In genomic region chr17:79811888-79812205, GRCh38 we compare ENCODE assay signal across 10 cellular contexts. TPM values are rescaled to one million over a fixed set of nuclear protein-coding genes. Genes with fewer than 3 reads are reported as not detected.
DNase-seq lines count a peak whose midpoint lies in the region; ATAC-seq and TF ChIP-seq lines count a peak whose summit lies in the region.
"Had no signal": no experiment of that assay in that cellular context is flagged by ENCODE, and none has a peak within 500 bp of the region (broad histone marks: within the 10 kb centered on the region; RNA-seq: fewer than 3 reads in every experiment).

No MANE protein-coding gene starts in this region.

- no peak overlapping the region for H3K27ac Mint-ChIP-seq in GM23338
- H3K27ac Mint-ChIP-seq in activated naive CD8-positive, alpha-beta T cell treated with anti-CD3 and anti-CD28 coated beads for 36 hours, result no peak overlapping the region
- peak overlapping the region in 6 of 9 donors; percentile 12 to 79 (median 58) for H3K27ac Mint-ChIP-seq in naive thymus-derived CD4-positive, alpha-beta T cell

- H3K4me2 ChIP-seq in GM23338, result peak overlapping the region; percentile 77

- H3K27ac ChIP-seq in C4-2B (peak overlapping the region; percentile 49; the same call in 1 of the 2 replicates), GM23338 (ENCODE audit: low read depth) (no peak overlapping the region)
- no peak overlapping the region for H3K27ac ChIP-seq in naive thymus-derived CD4-positive, alpha-beta T cell (ENCODE audit: low read depth, low read length)
- H3K27ac ChIP-seq: epithelial cell of prostate had no signal

- ATAC-seq in GM23338 (no peak), GM21786 (IDR thresholded peaks at IDR 0.05; ENCODE audit: unreplicated experiment) (no peak)
- ATAC-seq in naive thymus-derived CD4-positive, alpha-beta T cell, result no peak

- intact Hi-C loops in naive thymus-derived CD4-positive, alpha-beta T cell (cut with micrococcal nuclease), result loop anchor here (1.0 to 10.0 kb wide), 6 partner anchors 26 to 1700 kb away; partner anchors contain the start of genes ACTG1 (in 1 of the 2), BAHCC1 (in 1 of the 2) and CBX2 (in 1 of the 2)

- H3K9me2 ChIP-seq in GM23338 (ENCODE audit: insufficient read depth), result no peaks in the 10 kb centered on the region

- H3K4me3 ChIP-seq in GM23338, result peak overlapping the region; percentile 41
- H3K4me3 ChIP-seq in naive thymus-derived CD4-positive, alpha-beta T cell (ENCODE audit: low read length), result no peak overlapping the region

- no peaks in the 10 kb centered on the region for H3K79me2 ChIP-seq in GM23338 (replicated peaks; ENCODE audit: insufficient read depth)

- no peak overlapping the region for H2AFZ ChIP-seq in GM23338

- no peaks in the 10 kb centered on the region for H3K36me3 ChIP-seq in GM23338 (ENCODE audit: insufficient read depth)
- no peaks in the 10 kb centered on the region for H3K36me3 ChIP-seq in naive thymus-derived CD4-positive, alpha-beta T cell (ENCODE audit: control insufficient read depth in 2 of 3, insufficient read depth in 3 of 3, low read length in 3 of 3)

- no peak for TF ChIP-seq CTCF in C4-2B (conservative IDR thresholded peaks at IDR 0.05)
- TF ChIP-seq CTCF in GM23338 (conservative IDR thresholded peaks at IDR 0.05; ENCODE audit: low read depth in 2 of 2), result no peak

- H3F3A ChIP-seq in GM23338 (replicated peaks; ENCODE audit: low read depth), result peaks cover 35% of the 10 kb centered on the region

- peaks cover 9% of the 10 kb centered on the region; the same call in 1 of the 2 replicates for H4K20me1 ChIP-seq in GM23338 (replicated peaks; ENCODE audit: insufficient read depth)

- peaks cover 94% of the 10 kb centered on the region for H3K27me3 ChIP-seq in GM23338 (ENCODE audit: insufficient read depth)
- H3K27me3 ChIP-seq in naive thymus-derived CD4-positive, alpha-beta T cell (ENCODE audit: control insufficient read depth in 2 of 2, insufficient read depth in 2 of 2, low read length in 2 of 2), result peaks cover 40 to 65% of the 10 kb centered on the region in 2 donors

- H3K9me3 ChIP-seq in naive thymus-derived CD4-positive, alpha-beta T cell (ENCODE audit: control insufficient read depth in 2 of 3, low read length in 3 of 3), result no peaks in the 10 kb centered on the region

- H3K4me3 Mint-ChIP-seq in GM23338, result peak overlapping the region; percentile 60
- H3K4me3 Mint-ChIP-seq in activated naive CD8-positive, alpha-beta T cell treated with anti-CD3 and anti-CD28 coated beads for 36 hours, result peak overlapping the region; percentile 18
- H3K4me3 Mint-ChIP-seq in naive thymus-derived CD4-positive, alpha-beta T cell, result peak overlapping the region; percentile 34 to 72 (median 62)

- H3K36me3 Mint-ChIP-seq in GM23338 (ENCODE audit: low read depth), result peaks cover 4% of the 10 kb centered on the region; the same call in 1 of the 3 replicates
- no peaks in the 10 kb centered on the region for H3K36me3 Mint-ChIP-seq in activated naive CD8-positive, alpha-beta T cell treated with anti-CD3 and anti-CD28 coated beads for 36 hours
- peaks cover 0 to 4% (median 0%) of the 10 kb centered on the region in 5 donors for H3K36me3 Mint-ChIP-seq in naive thymus-derived CD4-positive, alpha-beta T cell

- DNase-seq in GM23338 (ENCODE audit: low spot score), result no peak
- no peak for DNase-seq in activated naive CD8-positive, alpha-beta T cell treated with anti-CD3 and anti-CD28 coated beads for 36 hours
- DNase-seq in naive thymus-derived CD4-positive, alpha-beta T cell, result no peak
- no peak for DNase-seq in NCI-H69 (lab: John Stamatoyannopoulos, UW)
- DNase-seq in globus pallidus (ENCODE audit: low spot score), result no peak
- DNase-seq: aorta; NK-92 treated with Interleukin-12 subunit alpha and Interleukin-12 subunit beta, amount 100 ng/mL, for 24 hours had no signal

- peaks cover 6% of the 10 kb centered on the region; the same call in 1 of the 3 replicates for H3K9me3 Mint-ChIP-seq in GM23338
- H3K9me3 Mint-ChIP-seq in activated naive CD8-positive, alpha-beta T cell treated with anti-CD3 and anti-CD28 coated beads for 36 hours, result no peaks in the 10 kb centered on the region
- peaks cover 0 to 2% (median 0%) of the 10 kb centered on the region in 11 donors for H3K9me3 Mint-ChIP-seq in naive thymus-derived CD4-positive, alpha-beta T cell

- H3K4me1 Mint-ChIP-seq in GM23338, result peaks cover 37% of the 10 kb centered on the region
- peaks cover 26% of the 10 kb centered on the region for H3K4me1 Mint-ChIP-seq in activated naive CD8-positive, alpha-beta T cell treated with anti-CD3 and anti-CD28 coated beads for 36 hours
- H3K4me1 Mint-ChIP-seq in naive thymus-derived CD4-positive, alpha-beta T cell, result peaks cover 18 to 41% (median 32%) of the 10 kb centered on the region in 7 donors

- POLR2A ChIA-PET in naive thymus-derived CD4-positive, alpha-beta T cell (lab: Charles Lee), result interaction anchor here (0.9 to 6.4 kb wide), 11 partner anchors 8 to 35 kb away, joined by 3 to 51 read pairs (median 6); partner anchors contain the start of genes CBX4 and CBX8

- H3K4me1 ChIP-seq in GM23338 (ENCODE audit: insufficient read depth), result peaks cover 35% of the 10 kb centered on the region
- peaks cover 23 to 43% of the 10 kb centered on the region in 2 donors for H3K4me1 ChIP-seq in naive thymus-derived CD4-positive, alpha-beta T cell (ENCODE audit: control insufficient read depth in 2 of 2, insufficient read depth in 2 of 2, low read length in 2 of 2)

- peaks cover 90% of the 10 kb centered on the region for H3K27me3 Mint-ChIP-seq in GM23338 (ENCODE audit: insufficient read depth, low read depth, poor library complexity)
- peaks cover 73% of the 10 kb centered on the region for H3K27me3 Mint-ChIP-seq in activated naive CD8-positive, alpha-beta T cell treated with anti-CD3 and anti-CD28 coated beads for 36 hours
- H3K27me3 Mint-ChIP-seq in naive thymus-derived CD4-positive, alpha-beta T cell, result peaks cover 49 to 70% (median 54%) of the 10 kb centered on the region in 5 donors

- CTCF ChIA-PET in naive thymus-derived CD4-positive, alpha-beta T cell (lab: Charles Lee), result interaction anchor here (1.3 to 1.5 kb wide), 2 partner anchors 23 to 66 kb away, joined by 3 to 9 read pairs; no protein-coding TSS in a partner anchor

TF ChIP-seq in GM23338, 12 proteins besides CTCF, POLR2A, EP300 and RAD21 (continues in another document):
- TF ChIP-seq POLR2AphosphoS5 (IDR thresholded peaks at IDR 0.05; ENCODE audit: low read depth) (no peak), EZH2phosphoT487 (IDR thresholded peaks at IDR 0.05; ENCODE audit: unreplicated experiment) (no peak), ZNF114 (CRISPR knock-in tag; IDR thresholded peaks at IDR 0.05) (no peak)

RNA-seq across cellular contexts. Expression of gene CBX8, which starts 15.0 kb away (rescaled TPM):
- 0.16 and 1.0 TPM in 2 replicates for total RNA-seq in GM23338 (2014; rRNA removed; shearing (Covaris generic))
- polyA plus RNA-seq in GM23338 (2016; fragmentation: Nextera tagmentation; extraction: Ambion mirVana), result 1.1 and 1.3 TPM in 2 replicates
- total RNA-seq in activated naive CD8-positive, alpha-beta T cell treated with anti-CD3 and anti-CD28 coated beads for 36 hours, result 1 to 10 TPM; 3.5 to 4.1 TPM
- 10 to 100 TPM in 1 of 5 experiments, 1 to 10 TPM in 4; 2.4 to 11.9 (median 3.0) TPM for total RNA-seq in naive thymus-derived CD4-positive, alpha-beta T cell
- polyA plus RNA-seq in naive thymus-derived CD4-positive, alpha-beta T cell, result 1 to 10 TPM in 1 of 2 donors, under 1 TPM in 1; 0.96 to 1.9 TPM

RNA-seq across cellular contexts. Expression of gene CBX4, which starts 27.4 kb away (rescaled TPM):
- total RNA-seq in GM23338 (2014; rRNA removed; shearing (Covaris generic)), result 4.6 and 5.7 TPM in 2 replicates
- polyA plus RNA-seq in GM23338 (2016; fragmentation: Nextera tagmentation; extraction: Ambion mirVana), result 1.4 TPM in 2 replicates
- total RNA-seq in activated naive CD8-positive, alpha-beta T cell treated with anti-CD3 and anti-CD28 coated beads for 36 hours, result 10 to 100 TPM; 18.2 to 18.6 TPM
- 100 to 1,000 TPM in 2 of 5 experiments, 10 to 100 TPM in 3; 37.7 to 134 (median 84.4) TPM for total RNA-seq in naive thymus-derived CD4-positive, alpha-beta T cell
- 1 to 10 TPM; 4.0 to 7.4 TPM for polyA plus RNA-seq in naive thymus-derived CD4-positive, alpha-beta T cell

RNA-seq across cellular contexts. Expression of gene CBX2, which starts 33.9 kb away (rescaled TPM):
- total RNA-seq in GM23338 (2014; rRNA removed; shearing (Covaris generic)), result 91.1 and 114 TPM in 2 replicates
- 26.6 and 29.2 TPM in 2 replicates for polyA plus RNA-seq in GM23338 (2016; fragmentation: Nextera tagmentation; extraction: Ambion mirVana)
- 1 to 10 TPM; 5.2 to 5.4 TPM for total RNA-seq in activated naive CD8-positive, alpha-beta T cell treated with anti-CD3 and anti-CD28 coated beads for 36 hours
- 1 to 10 TPM in 1 of 5 experiments, under 1 TPM in 4; 0.24 to 4.4 (median 0.41) TPM for total RNA-seq in naive thymus-derived CD4-positive, alpha-beta T cell
- under 1 TPM in 1 of 2 donors, not detected in 1; 0.41 TPM for polyA plus RNA-seq in naive thymus-derived CD4-positive, alpha-beta T cell
- polyA plus RNA-seq: aorta had no signal

Comparison
In these comparisons a context has a peak if more than half of its experiments do, and no peak if none do; other contexts are left out.
1. H3K27ac Mint-ChIP-seq: peak in naive thymus-derived CD4-positive, alpha-beta T cell (6 of 9); none in GM23338 (single experiment) and activated naive CD8-positive, alpha-beta T cell treated with anti-CD3 and anti-CD28 coated beads for 36 hours (single experiment).
2. RNA of gene CBX2, which starts 33.9 kb away (total RNA-seq): 91.1 to 114 TPM in GM23338; 5.2 to 5.4 TPM in activated naive CD8-positive, alpha-beta T cell treated with anti-CD3 and anti-CD28 coated beads for 36 hours and 0.24 to 4.4 TPM in naive thymus-derived CD4-positive, alpha-beta T cell; every median in the first group is over 10 times any median in the second.
3. Peak in every context shown above with its lines, with median percentiles within 50 percentile points of each other: H3K4me3 Mint-ChIP-seq.